ENCODE assay signal across 7 cellular contexts in the genomic region with DNA sequence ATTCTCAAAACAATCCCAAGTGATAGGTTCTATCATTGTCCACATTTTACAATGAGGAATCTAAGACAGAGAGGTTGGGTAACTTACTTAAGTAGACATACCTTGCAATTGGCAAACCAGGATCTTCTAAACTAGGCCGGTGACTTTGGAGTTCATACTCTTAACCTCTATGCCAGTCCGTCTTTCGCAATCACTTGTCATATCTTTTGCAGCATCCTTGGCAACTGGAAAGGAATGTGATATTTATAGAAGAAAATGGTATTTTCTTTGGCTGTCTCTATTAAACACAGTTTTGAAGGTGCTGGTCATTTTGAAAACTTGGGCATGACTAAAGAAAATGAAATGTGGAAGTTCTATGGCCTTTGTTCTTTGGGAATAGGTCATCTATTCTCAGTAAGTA.
"Had no signal": no experiment of that assay in that cellular context is flagged by ENCODE, and none has a peak within 500 bp of the region (broad histone marks: within the 10 kb centered on the region; RNA-seq: fewer than 3 reads in every experiment).

No MANE protein-coding gene starts in this region.

- H2AFZ ChIP-seq: GM23338 had no signal

- H3K36me3 ChIP-seq: HAP-1 had no signal

- DNase-seq: H7, HFFc6, KBM-7 had no signal

- H3K4me2 ChIP-seq: GM23338 had no signal

- H3K4me3 ChIP-seq: GM23338, HAP-1 had no signal

- H3K27ac ChIP-seq: HL-60 had no signal

- ATAC-seq: GM23338, HCT116 had no signal

- H3K4me1 ChIP-seq: HAP-1 had no signal

- H3K9me3 ChIP-seq: HAP-1 had no signal
